Comparison of ENCODE assay signal across 1 cellular context in the genomic region with DNA sequence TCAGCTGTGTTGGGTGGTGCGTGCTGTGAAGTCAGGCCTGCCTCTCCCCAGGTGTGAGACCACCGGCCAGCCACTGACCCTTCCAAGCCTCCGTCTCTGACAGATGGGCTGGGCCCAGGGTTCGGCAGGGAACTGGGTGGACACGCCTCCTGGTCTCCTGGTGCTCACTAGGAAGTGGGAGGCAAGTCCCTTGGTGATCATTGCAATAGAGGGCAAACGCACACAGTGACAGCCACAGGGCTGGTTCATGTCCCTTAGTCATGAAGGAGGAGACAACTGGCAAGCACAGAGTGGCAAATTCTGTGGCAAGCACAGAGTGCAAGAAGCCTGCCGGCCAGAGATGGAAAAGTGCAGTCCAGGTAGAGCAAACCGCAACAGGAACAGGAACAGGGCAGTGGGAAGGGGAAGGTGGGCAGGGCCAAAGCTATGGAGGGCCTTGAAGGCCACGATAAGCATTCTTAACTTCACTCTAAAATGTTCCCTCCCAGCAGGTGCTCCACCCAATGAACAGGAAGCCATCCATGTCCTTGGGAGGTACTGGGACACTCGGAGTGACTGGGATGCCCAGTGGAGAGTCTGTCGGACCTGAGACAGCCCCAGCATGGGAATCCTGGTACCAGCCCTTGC.
TF ChIP-seq lines count a peak whose summit lies in the region.

No MANE protein-coding gene starts in this region.

TF ChIP-seq in WTC11, 78 proteins besides CTCF, POLR2A, EP300 and RAD21 (continued from another document):
- TF ChIP-seq, protein P1, sequence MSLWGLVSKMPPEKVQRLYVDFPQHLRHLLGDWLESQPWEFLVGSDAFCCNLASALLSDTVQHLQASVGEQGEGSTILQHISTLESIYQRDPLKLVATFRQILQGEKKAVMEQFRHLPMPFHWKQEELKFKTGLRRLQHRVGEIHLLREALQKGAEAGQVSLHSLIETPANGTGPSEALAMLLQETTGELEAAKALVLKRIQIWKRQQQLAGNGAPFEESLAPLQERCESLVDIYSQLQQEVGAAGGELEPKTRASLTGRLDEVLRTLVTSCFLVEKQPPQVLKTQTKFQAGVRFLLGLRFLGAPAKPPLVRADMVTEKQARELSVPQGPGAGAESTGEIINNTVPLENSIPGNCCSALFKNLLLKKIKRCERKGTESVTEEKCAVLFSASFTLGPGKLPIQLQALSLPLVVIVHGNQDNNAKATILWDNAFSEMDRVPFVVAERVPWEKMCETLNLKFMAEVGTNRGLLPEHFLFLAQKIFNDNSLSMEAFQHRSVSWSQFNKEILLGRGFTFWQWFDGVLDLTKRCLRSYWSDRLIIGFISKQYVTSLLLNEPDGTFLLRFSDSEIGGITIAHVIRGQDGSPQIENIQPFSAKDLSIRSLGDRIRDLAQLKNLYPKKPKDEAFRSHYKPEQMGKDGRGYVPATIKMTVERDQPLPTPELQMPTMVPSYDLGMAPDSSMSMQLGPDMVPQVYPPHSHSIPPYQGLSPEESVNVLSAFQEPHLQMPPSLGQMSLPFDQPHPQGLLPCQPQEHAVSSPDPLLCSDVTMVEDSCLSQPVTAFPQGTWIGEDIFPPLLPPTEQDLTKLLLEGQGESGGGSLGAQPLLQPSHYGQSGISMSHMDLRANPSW (CRISPR knock-in tag; conservative IDR thresholded peaks at IDR 0.05; ENCODE audit: low read depth): no peak
- TF ChIP-seq NFE2L1 (CRISPR knock-in tag; IDR thresholded peaks at IDR 0.05) (no peak), ZNF416 (CRISPR knock-in tag; IDR thresholded peaks at IDR 0.05) (no peak), ZBTB21 (CRISPR knock-in tag; IDR thresholded peaks at IDR 0.05; ENCODE audit: borderline replicate concordance) (no peak), EMX1 (CRISPR knock-in tag; IDR thresholded peaks at IDR 0.05) (no peak), NR1H2 (CRISPR knock-in tag; IDR thresholded peaks at IDR 0.05) (no peak)
